ENCODE assay signal across 9 cellular contexts in genomic region chr6:141992109-141992508, GRCh38.
"Had no signal": no experiment of that assay in that cellular context is flagged by ENCODE, and none has a peak within 500 bp of the region (broad histone marks: within the 10 kb centered on the region; RNA-seq: fewer than 3 reads in every experiment).

No MANE protein-coding gene starts in this region.

- H3K4me3 Mint-ChIP-seq: GM23338, H9, HFFc6, IgD-negative memory B cell had no signal

- FAIRE-seq: H1, H54 had no signal

- H2AFZ ChIP-seq: GM23338 had no signal

- H3K4me2 ChIP-seq: GM23338 had no signal

- ATAC-seq: GM23338 had no signal

- H3K27ac Mint-ChIP-seq: GM23338, H9, HFFc6, IgD-negative memory B cell had no signal

- H3K27ac ChIP-seq: HL-60 had no signal

- H3K4me1 Mint-ChIP-seq: IgD-negative memory B cell had no signal

- H3K27me3 Mint-ChIP-seq: IgD-negative memory B cell had no signal

- DNase-seq: H9, HCEC 1CT, HFFc6, KG1 had no signal

- H3K4me3 ChIP-seq: GM23338 had no signal
